21 cellular contexts compared by ENCODE assay signal in genomic region chr1:19165501-19165900, GRCh38. TPM values are rescaled to one million over a fixed set of nuclear protein-coding genes. Genes with fewer than 3 reads are reported as not detected.
DNase-seq lines count a peak whose midpoint lies in the region; ATAC-seq, FAIRE-seq and TF ChIP-seq lines count a peak whose summit lies in the region.
"Had no signal": no experiment of that assay in that cellular context is flagged by ENCODE, and none has a peak within 500 bp of the region (broad histone marks: within the 10 kb centered on the region; RNA-seq: fewer than 3 reads in every experiment).

No MANE protein-coding gene starts in this region.

- POLR2A ChIA-PET in PC-3 (lab: Charles Lee; ENCODE audit: unreplicated experiment), result no interaction called here

- 21% methylated on average over 3 of the region's 3 CpGs for WGBS in prostate gland

- peak overlapping the region; percentile 4; the same call in 1 of the 2 replicates for H3K4me2 ChIP-seq in PC-3 (ENCODE audit: low read length)

- intact Hi-C loops in PC-3 (cut with micrococcal nuclease), result no loop called here
- intact Hi-C loops in prostate gland (cut with DNase I), result no loop called here

- TF ChIP-seq CTCF in HFF-Myc (IDR thresholded peaks at IDR 0.05; ENCODE audit: low read depth, low read length, missing control alignments), result no peak
- no peak for TF ChIP-seq CTCF in PC-3 (conservative IDR thresholded peaks at IDR 0.05; ENCODE audit: low read depth, low read length)
- TF ChIP-seq CTCF in endothelial cell (IDR thresholded peaks at IDR 0.05; ENCODE audit: unreplicated experiment), result no peak
- no peak for TF ChIP-seq CTCF in prostate gland (IDR thresholded peaks at IDR 0.05)

- H3K9ac ChIP-seq in PC-3 (ENCODE audit: low read length), result no peak overlapping the region

- no peaks in the 10 kb centered on the region for H3K27me3 ChIP-seq in PC-3 (ENCODE audit: low read length)
- no peaks in the 10 kb centered on the region for H3K27me3 ChIP-seq in prostate gland (replicated peaks; ENCODE audit: insufficient read depth)
- H3K27me3 ChIP-seq: upper lobe of right lung had no signal

- H3K4me3 ChIP-seq in HFF-Myc (replicated peaks; ENCODE audit: low read depth, low read length) (no peak overlapping the region), PC-3 (ENCODE audit: low read length) (no peak overlapping the region), prostate gland (no peak overlapping the region)
- H3K4me3 ChIP-seq: upper lobe of right lung had no signal

- H3K4me1 ChIP-seq in PC-3 (ENCODE audit: insufficient read depth, low read length), result peaks cover 50% of the 10 kb centered on the region
- peaks cover 3% of the 10 kb centered on the region for H3K4me1 ChIP-seq in prostate gland (replicated peaks)

- peaks cover 25% of the 10 kb centered on the region for H4K20me1 ChIP-seq in PC-3 (ENCODE audit: low read length)

- H3K36me3 ChIP-seq in PC-3 (ENCODE audit: low read depth, low read length), result peaks cover 87% of the 10 kb centered on the region
- peaks cover 7 to 38% of the 10 kb centered on the region in 2 donors for H3K36me3 ChIP-seq in prostate gland

- no peaks in the 10 kb centered on the region for H3F3A ChIP-seq in PC-3 (ENCODE audit: low read length, unreplicated experiment)

- H3K9me3 ChIP-seq in PC-3 (ENCODE audit: low read length), result no peaks in the 10 kb centered on the region
- H3K9me3 ChIP-seq in prostate gland, result no peaks in the 10 kb centered on the region
- H3K9me3 ChIP-seq: upper lobe of right lung had no signal

- H3K27ac ChIP-seq in PC-3 (ENCODE audit: low read length) (no peak overlapping the region), prostate gland (no peak overlapping the region)
- H3K27ac ChIP-seq: upper lobe of right lung had no signal

- H3K27me3 Mint-ChIP-seq in endothelial cell (ENCODE audit: unreplicated experiment), result no peaks in the 10 kb centered on the region
- H3K27me3 Mint-ChIP-seq: B cell had no signal

- peak; percentile 19 for DNase-seq in HFF-Myc (ENCODE audit: extremely low read depth, low read depth)
- DNase-seq in PC-3, result peak; percentile 85
- no peak for DNase-seq in endothelial cell (ENCODE audit: low spot score)
- DNase-seq in prostate gland (ENCODE audit: low spot score), result peak; percentile 15
- DNase-seq in NCI-H2227 treated with DMSO at 0.1 percent for 48 hours (lab: John Stamatoyannopoulos, UW), result no peak
- no peak for DNase-seq in DMS153 treated with DMSO at 0.1 percent for 48 hours (lab: John Stamatoyannopoulos, UW; ENCODE audit: unreplicated experiment)
- no peak for DNase-seq in GM12891 (ENCODE audit: insufficient read length, low spot score)
- DNase-seq in DMS 273 treated with DMSO at 0.1 percent for 48 hours (lab: John Stamatoyannopoulos, UW), result no peak
- DNase-seq: activated CD8-positive, alpha-beta memory T cell treated with anti-CD3 and anti-CD28 coated beads, Interleukin-2, amount 50 U/mL, for 48 hours; activated gamma-delta T cell treated with Interleukin-2 at 50 U/mL for 16 hours; anterior cingulate cortex; Karpas-422; NCI-H1417 treated with DMSO at 0.1 percent for 48 hours; NCI-H2171; NCI-H69; stimulated activated naive CD8-positive, alpha-beta T cell treated with anti-CD3 and anti-CD28 coated beads, Interleukin-15, Interleukin-2, amounts not matched to agents 100 U/mL and 50 U/mL, for 24 hours; T-helper 1 cell; upper lobe of right lung had no signal

- FAIRE-seq in GM12891 (lab: Jason Lieb, UNC), result no peak

- peak overlapping the region; percentile 76 for H3K4me3 Mint-ChIP-seq in endothelial cell (ENCODE audit: unreplicated experiment)
- H3K4me3 Mint-ChIP-seq: B cell, nephron had no signal

- H3K79me2 ChIP-seq in PC-3 (ENCODE audit: low read length), result no peaks in the 10 kb centered on the region

- no peak overlapping the region for H2AFZ ChIP-seq in PC-3 (ENCODE audit: low read length)

- CTCF ChIA-PET in PC-3 (lab: Charles Lee), result no interaction called here

- no peaks in the 10 kb centered on the region for H3K9me3 Mint-ChIP-seq in endothelial cell (ENCODE audit: unreplicated experiment)
- H3K9me3 Mint-ChIP-seq: nephron had no signal

- ATAC-seq in PC-3, result peak; percentile 15; the same call in 1 of the 2 replicates
- ATAC-seq: HCT116; stimulated activated naive CD8-positive, alpha-beta T cell treated with anti-CD3 and anti-CD28 coated beads, Interleukin-15, Interleukin-2, amounts not matched to agents 100 U/mL and 50 U/mL, for 24 hours had no signal

- peaks cover 79% of the 10 kb centered on the region for H3K36me3 Mint-ChIP-seq in endothelial cell (ENCODE audit: low read depth, unreplicated experiment)

- no peaks in the 10 kb centered on the region for H3K9me2 ChIP-seq in PC-3 (replicated peaks; ENCODE audit: low read length)

- TF ChIP-seq POLR2A in prostate gland (IDR thresholded peaks at IDR 0.05), result no peak
- no peak for TF ChIP-seq POLR2A in GM12891 (IDR thresholded peaks at IDR 0.05; ENCODE audit: low read depth, low read length)

- H3K27ac Mint-ChIP-seq in endothelial cell (ENCODE audit: unreplicated experiment), result peak overlapping the region; percentile 93
- H3K27ac Mint-ChIP-seq: nephron had no signal

- no TSS peak for BruUV-seq in PC-3 (replicated peaks; lab: Mats Ljungman, UMichigan)

- peaks cover 15% of the 10 kb centered on the region for H3K4me1 Mint-ChIP-seq in endothelial cell (ENCODE audit: unreplicated experiment)
- H3K4me1 Mint-ChIP-seq: B cell, nephron had no signal

TF ChIP-seq in GM12891, 5 proteins besides CTCF, POLR2A, EP300 and RAD21:
- TF ChIP-seq SPI1 (IDR thresholded peaks at IDR 0.05; ENCODE audit: low read depth, low read length), result no peak
- TF ChIP-seq POU2F2 (IDR thresholded peaks at IDR 0.05; ENCODE audit: low read depth, low read length), result no peak
- TF ChIP-seq POLR2AphosphoS5 (IDR thresholded peaks at IDR 0.05; ENCODE audit: low read depth, low read length), result no peak
- TF ChIP-seq TAF1 (IDR thresholded peaks at IDR 0.05; ENCODE audit: low read depth, low read length), result no peak
- no peak for TF ChIP-seq PAX5 (IDR thresholded peaks at IDR 0.05; ENCODE audit: insufficient read depth, low read length, severe bottlenecking)

RNA-seq across cellular contexts. Expression of gene UBR4, which starts 44.6 kb away (rescaled TPM):
- total RNA-seq in PC-3 (2014; rRNA removed) (141 and 224 TPM in 2 replicates), endothelial cell (ENCODE audit: unreplicated experiment) (223 TPM), prostate gland (100 to 1,000 TPM in 1 of 2 donors, 10 to 100 TPM in 1; 93.5 to 311 TPM)
- 78.6 TPM for polyA plus RNA-seq in GM12891 (2012; ENCODE audit: low read depth, missing spikeins)

Comparison
In these comparisons a context has a peak if more than half of its experiments do, and no peak if none do; other contexts are left out.
1. DNase-seq: peak in HFF-Myc (single experiment), PC-3 (single experiment) and prostate gland (single experiment); none in endothelial cell (single experiment), NCI-H2227 treated with DMSO at 0.1 percent for 48 hours (single experiment), DMS153 treated with DMSO at 0.1 percent for 48 hours (single experiment), GM12891 (single experiment) and DMS 273 treated with DMSO at 0.1 percent for 48 hours (single experiment).